Comparison of ENCODE assay signal across 8 cellular contexts in the genomic region with DNA sequence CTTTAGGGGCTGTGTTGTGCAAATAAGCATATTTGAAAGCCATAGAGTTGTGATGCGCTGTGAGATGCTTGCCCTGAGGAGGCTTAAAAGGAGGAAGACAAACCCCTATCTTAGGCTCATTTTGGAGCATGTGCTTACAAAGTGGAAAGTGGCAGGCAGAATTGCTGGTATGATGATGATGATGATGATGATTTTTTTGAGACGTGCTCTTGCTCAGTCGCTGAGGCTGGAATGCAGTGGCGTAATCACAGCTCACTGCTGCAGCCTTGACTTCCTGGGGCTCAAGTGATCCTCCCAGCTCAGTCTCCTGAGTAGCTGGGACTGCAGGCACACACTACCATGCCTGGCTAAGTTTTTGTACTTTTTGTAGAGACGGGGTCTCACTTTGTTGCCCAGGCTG. TPM values are rescaled to one million over a fixed set of nuclear protein-coding genes. Genes with fewer than 3 reads are reported as not detected.
DNase-seq lines count a peak whose midpoint lies in the region; ATAC-seq and TF ChIP-seq lines count a peak whose summit lies in the region.

No MANE protein-coding gene starts in this region.

- TF ChIP-seq CTCF in body of pancreas (IDR thresholded peaks at IDR 0.05), result no peak

- H2AFZ ChIP-seq in mesenchymal stem cell (ENCODE audit: low read depth, low read length), result no peak overlapping the region

- no peak overlapping the region for H3K23ac ChIP-seq in mesenchymal stem cell (ENCODE audit: low read length in 2 of 2)

- peak overlapping the region; percentile 92 to 96 (median 94) for H3K4me3 Mint-ChIP-seq in CD4-positive, CD25-positive, alpha-beta regulatory T cell

- no peak overlapping the region for H4K8ac ChIP-seq in mesenchymal stem cell (ENCODE audit: low read length)

- ATAC-seq in CD4-positive, CD25-positive, alpha-beta regulatory T cell (ENCODE audit: low read depth in 2 of 2), result no peak
- ATAC-seq in body of pancreas, result no peak
- no peak for ATAC-seq in HG03442 (IDR thresholded peaks at IDR 0.05; ENCODE audit: unreplicated experiment)
- no peak for ATAC-seq in GM19351 (IDR thresholded peaks at IDR 0.05; ENCODE audit: unreplicated experiment)

- H3K27ac ChIP-seq in CD4-positive, CD25-positive, alpha-beta regulatory T cell (ENCODE audit: insufficient read depth, low read length, poor library complexity, severe bottlenecking), result peak overlapping the region; percentile 99
- H3K27ac ChIP-seq in body of pancreas (peak overlapping the region in 3 of 4 donors; percentile 95 to 100 (median 99)), mesenchymal stem cell (ENCODE audit: low read length, poor library complexity, severe bottlenecking) (peak overlapping the region; percentile 71)

- H3K27me3 Mint-ChIP-seq in CD4-positive, CD25-positive, alpha-beta regulatory T cell, result no peaks in the 10 kb centered on the region

- peak overlapping the region; percentile 98 for H3K9ac ChIP-seq in mesenchymal stem cell (ENCODE audit: low read length)

- H2BK15ac ChIP-seq in mesenchymal stem cell (ENCODE audit: low read depth, poor library complexity, severe bottlenecking), result no peak overlapping the region

- peak in 1 of 3 donors; percentile 25 for DNase-seq in CD4-positive, CD25-positive, alpha-beta regulatory T cell
- peak; percentile 64 for DNase-seq in MV-4-11 (lab: John Stamatoyannopoulos, UW)
- DNase-seq in body of pancreas, result peak in 2 of 4 donors; percentile 12 to 35
- peak; percentile 77 for DNase-seq in mesenchymal stem cell
- no peak for DNase-seq in NCI-H1092 (lab: John Stamatoyannopoulos, UW)
- no peak for DNase-seq in T1000 (lab: John Stamatoyannopoulos, UW)

- peak overlapping the region; percentile 64 for H2AK5ac ChIP-seq in mesenchymal stem cell (ENCODE audit: low read length, severe bottlenecking)

- no peak overlapping the region for H4K91ac ChIP-seq in mesenchymal stem cell (ENCODE audit: low read length)

- H3K4ac ChIP-seq in mesenchymal stem cell (ENCODE audit: low read depth in 1 of 2, low read length in 2 of 2), result no peak overlapping the region

- no peak for TF ChIP-seq POLR2A in body of pancreas (IDR thresholded peaks at IDR 0.05)

- intact Hi-C loops in body of pancreas (cut with DNase I), result no loop called here

- peaks cover 17% of the 10 kb centered on the region for H3K36me3 ChIP-seq in CD4-positive, CD25-positive, alpha-beta regulatory T cell (ENCODE audit: control insufficient read depth, insufficient read depth, low read length)
- no peaks in the 10 kb centered on the region for H3K36me3 ChIP-seq in body of pancreas (replicated peaks in 1 of 2; ENCODE audit: insufficient read depth in 1 of 2, low read depth in 2 of 2)
- H3K36me3 ChIP-seq in mesenchymal stem cell (ENCODE audit: control insufficient read depth in 1 of 2, insufficient read depth in 2 of 2, low read depth in 1 of 2, low read length in 2 of 2), result peaks cover 10 to 19% of the 10 kb centered on the region in 2 experiments

- peak overlapping the region; percentile 72 to 100 (median 98) for H3K27ac Mint-ChIP-seq in CD4-positive, CD25-positive, alpha-beta regulatory T cell

- peak overlapping the region in 1 of 2 experiments; percentile 77 for H3K18ac ChIP-seq in mesenchymal stem cell (ENCODE audit: low read depth in 1 of 2, low read length in 2 of 2)

- H2BK5ac ChIP-seq in mesenchymal stem cell (ENCODE audit: low read depth, low read length, poor library complexity, severe bottlenecking), result no peak overlapping the region

- H3K79me1 ChIP-seq in mesenchymal stem cell (replicated peaks; ENCODE audit: low read length, poor library complexity, severe bottlenecking), result peaks cover 3% of the 10 kb centered on the region

- H3K9me3 ChIP-seq in CD4-positive, CD25-positive, alpha-beta regulatory T cell (ENCODE audit: control insufficient read depth in 2 of 2, low read length in 2 of 2), result no peaks in the 10 kb centered on the region
- no peaks in the 10 kb centered on the region for H3K9me3 ChIP-seq in body of pancreas
- no peaks in the 10 kb centered on the region for H3K9me3 ChIP-seq in mesenchymal stem cell (ENCODE audit: control insufficient read depth, low read length)

- peak overlapping the region; percentile 97 for H3K4me3 ChIP-seq in CD4-positive, CD25-positive, alpha-beta regulatory T cell (ENCODE audit: low read depth, low read length)
- no peak overlapping the region for H3K4me3 ChIP-seq in body of pancreas
- H3K4me3 ChIP-seq in mesenchymal stem cell (ENCODE audit: insufficient read depth in 1 of 2, low read depth in 1 of 2, low read length in 2 of 2), result peak overlapping the region; percentile 31 to 89

- no peak overlapping the region for H2BK12ac ChIP-seq in mesenchymal stem cell (ENCODE audit: low read length in 2 of 2)

- no peaks in the 10 kb centered on the region for H3K9me3 Mint-ChIP-seq in CD4-positive, CD25-positive, alpha-beta regulatory T cell

- peaks cover 54% of the 10 kb centered on the region for H3K4me1 ChIP-seq in CD4-positive, CD25-positive, alpha-beta regulatory T cell (ENCODE audit: control insufficient read depth, insufficient read depth, low read length, poor library complexity, severe bottlenecking)
- peaks cover 40% of the 10 kb centered on the region for H3K4me1 ChIP-seq in body of pancreas
- peaks cover 8% of the 10 kb centered on the region for H3K4me1 ChIP-seq in mesenchymal stem cell (ENCODE audit: control insufficient read depth, insufficient read depth, low read depth, low read length)

- peaks cover 18% of the 10 kb centered on the region for H3K36me3 Mint-ChIP-seq in CD4-positive, CD25-positive, alpha-beta regulatory T cell

- H3K27me3 ChIP-seq in CD4-positive, CD25-positive, alpha-beta regulatory T cell (ENCODE audit: control insufficient read depth, insufficient read depth, low read length), result no peaks in the 10 kb centered on the region
- H3K27me3 ChIP-seq in body of pancreas, result no peaks in the 10 kb centered on the region
- no peaks in the 10 kb centered on the region for H3K27me3 ChIP-seq in mesenchymal stem cell (ENCODE audit: control insufficient read depth in 1 of 2, insufficient read depth in 1 of 2, low read length in 2 of 2)

- H3K14ac ChIP-seq in mesenchymal stem cell (ENCODE audit: low read length in 2 of 2), result no peak overlapping the region

- WGBS in body of pancreas, 2 donors, result 40 to 47% methylated on average over 5 of the region's 5 CpGs
- 29% methylated on average over 5 of the region's 5 CpGs for WGBS in mesenchymal stem cell

- peaks cover 22 to 58% (median 44%) of the 10 kb centered on the region in 4 donors for H3K4me1 Mint-ChIP-seq in CD4-positive, CD25-positive, alpha-beta regulatory T cell

- no peak overlapping the region for H2BK120ac ChIP-seq in mesenchymal stem cell (ENCODE audit: low read depth, low read length)

- peak overlapping the region; percentile 95 for H3K4me2 ChIP-seq in mesenchymal stem cell (ENCODE audit: low read length, poor library complexity, severe bottlenecking)

RNA-seq across cellular contexts. Expression of a gene that starts 1.7 kb away (rescaled TPM):
- total RNA-seq in CD4-positive, CD25-positive, alpha-beta regulatory T cell, result 121 TPM
- polyA plus RNA-seq in CD4-positive, CD25-positive, alpha-beta regulatory T cell, result 100 to 1,000 TPM; 173 to 199 (median 184) TPM
- total RNA-seq in body of pancreas, result 10 to 100 TPM; 19.8 to 32.4 TPM
- 35.0 TPM for polyA plus RNA-seq in mesenchymal stem cell (2013, experiment 1 of 2)
- polyA plus RNA-seq in mesenchymal stem cell (2013, experiment 2 of 2), result 35.7 TPM

RNA-seq across cellular contexts. Expression of a gene that starts 9.7 kb away (rescaled TPM):
- total RNA-seq in CD4-positive, CD25-positive, alpha-beta regulatory T cell, result 4.0 TPM
- polyA plus RNA-seq in CD4-positive, CD25-positive, alpha-beta regulatory T cell, result under 1 TPM in 2 of 4 donors, not detected in 2; 0.21 to 0.40 TPM
- 10 to 100 TPM in 1 of 2 donors, 1 to 10 TPM in 1; 8.0 to 10.9 TPM for total RNA-seq in body of pancreas
- polyA plus RNA-seq in mesenchymal stem cell (2013, experiment 1 of 2), result 7.5 TPM
- polyA plus RNA-seq in mesenchymal stem cell (2013, experiment 2 of 2), result 7.9 TPM

Comparison
In these comparisons a context has a peak if more than half of its experiments do, and no peak if none do; other contexts are left out.
1. DNase-seq: peak in MV-4-11 (single experiment) and mesenchymal stem cell (single experiment); none in NCI-H1092 (single experiment) and T1000 (single experiment).
2. H3K4me3 ChIP-seq: peak in CD4-positive, CD25-positive, alpha-beta regulatory T cell (single experiment) and mesenchymal stem cell (2 of 2); none in body of pancreas (0 of 2).
3. Peak in every context shown above with its lines, with median percentiles within 50 percentile points of each other: H3K27ac ChIP-seq.